In the genomic region with DNA sequence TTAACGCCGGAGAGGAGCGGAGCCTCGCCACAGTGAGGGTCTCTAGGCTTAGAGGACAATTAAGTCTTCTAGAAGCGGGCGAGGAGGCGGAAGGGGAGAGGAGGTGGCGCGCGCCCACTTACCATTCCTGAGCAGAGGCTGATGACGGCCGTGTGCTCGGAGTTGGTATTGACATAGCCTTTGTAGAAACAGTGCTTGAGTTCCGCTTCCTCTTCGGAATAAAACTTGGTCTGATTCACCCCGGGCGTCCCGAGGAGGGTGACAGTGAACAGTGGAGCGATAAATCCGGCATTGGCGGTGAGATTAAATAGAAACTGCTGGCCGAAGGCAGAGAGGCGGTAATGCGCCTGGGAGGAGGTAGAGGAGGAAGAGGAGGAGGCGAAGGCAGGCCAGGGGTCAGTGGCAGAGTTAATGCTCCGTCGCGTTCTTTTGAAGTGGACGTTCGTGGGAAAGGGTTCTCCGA, we compare ENCODE assay signal across 8 cellular contexts. TPM values are rescaled to one million over a fixed set of nuclear protein-coding genes. Genes with fewer than 3 reads are reported as not detected.
DNase-seq lines count a peak whose midpoint lies in the region; ATAC-seq, FAIRE-seq and TF ChIP-seq lines count a peak whose summit lies in the region.

No MANE protein-coding gene starts in this region.

- TF ChIP-seq CTCF in RWPE2 (IDR thresholded peaks at IDR 0.05; ENCODE audit: poor library complexity, severe bottlenecking): no peak
- no peak for TF ChIP-seq CTCF in foreskin keratinocyte (conservative IDR thresholded peaks at IDR 0.05)
- TF ChIP-seq CTCF in pancreas (IDR thresholded peaks at IDR 0.05): no peak

- H3K4me1 ChIP-seq in RWPE2 (ENCODE audit: insufficient read depth, poor library complexity, severe bottlenecking) (no peaks in the 10 kb centered on the region), foreskin keratinocyte (no peaks in the 10 kb centered on the region), pancreas (no peaks in the 10 kb centered on the region)

- WGBS in pancreas, 2 donors: 0 to 1% methylated on average over 31 of the region's 31 CpGs

- H3K36me3 ChIP-seq in RWPE2 (ENCODE audit: low read depth): no peaks in the 10 kb centered on the region
- no peaks in the 10 kb centered on the region for H3K36me3 ChIP-seq in pancreas

- H3K4me3 ChIP-seq in RWPE2 (ENCODE audit: severe bottlenecking): peak overlapping the region; percentile 36
- peak overlapping the region; percentile 10 to 53 (median 42) for H3K4me3 ChIP-seq in pancreas

- FAIRE-seq in pancreas (lab: Jason Lieb, UNC): no peak

- H3K9me3 ChIP-seq in RWPE2 (ENCODE audit: severe bottlenecking): no peaks in the 10 kb centered on the region
- no peaks in the 10 kb centered on the region for H3K9me3 ChIP-seq in pancreas

- no peak overlapping the region for H3K27ac ChIP-seq in RWPE2 (ENCODE audit: poor library complexity, severe bottlenecking)
- H3K27ac ChIP-seq in foreskin keratinocyte: no peak overlapping the region
- peak overlapping the region; percentile 27 to 88 (median 80) for H3K27ac ChIP-seq in pancreas

- ATAC-seq in GM18907 (IDR thresholded peaks at IDR 0.05; ENCODE audit: unreplicated experiment) (peak; percentile 60), RWPE2 (ENCODE audit: low read depth) (peak; percentile 18), foreskin keratinocyte (peak; percentile 38), pancreas (peak; percentile 31 to 60 (median 44))

- H3K27me3 ChIP-seq in RWPE2 (ENCODE audit: insufficient read depth, poor library complexity, severe bottlenecking) (peaks cover 80% of the 10 kb centered on the region), foreskin keratinocyte (peaks cover 74% of the 10 kb centered on the region), pancreas (no peaks in the 10 kb centered on the region)

- DNase-seq in RWPE2 (ENCODE audit: low spot score) (no peak), foreskin keratinocyte (peak; percentile 53 to 73), pancreas (peak in 3 of 6 donors; percentile 20 to 40 (median 32)), superior temporal gyrus (ENCODE audit: extremely low spot score) (no peak), DMS153 (lab: John Stamatoyannopoulos, UW) (no peak), NCI-H1105 (lab: John Stamatoyannopoulos, UW) (no peak), NCI-H128 (lab: John Stamatoyannopoulos, UW; ENCODE audit: unreplicated experiment) (no peak)

- intact Hi-C loops in pancreas (cut with DNase I): no loop called here

RNA-seq across cellular contexts. Expression of gene ADAMTS9, which starts 1.3 kb away (rescaled TPM):
- total RNA-seq in foreskin keratinocyte (0.07 and 0.21 TPM in 2 replicates), pancreas (10 to 100 TPM; 11.4 to 18.4 (median 15.7) TPM)
- polyA plus RNA-seq in foreskin keratinocyte (0.04 and 0.11 TPM in 2 replicates), pancreas (10 to 100 TPM; 19.2 to 34.7 TPM)

Comparison
In these comparisons a context has a peak if more than half of its experiments do, and no peak if none do; other contexts are left out.
1. DNase-seq: peak in foreskin keratinocyte (2 of 2); none in RWPE2 (single experiment), superior temporal gyrus (single experiment), DMS153 (single experiment), NCI-H1105 (single experiment) and NCI-H128 (single experiment).
2. H3K27ac ChIP-seq: peak in pancreas (4 of 4); none in RWPE2 (single experiment) and foreskin keratinocyte (single experiment).
3. RNA of gene ADAMTS9, which starts 1.3 kb away (total RNA-seq): 11.4 to 18.4 TPM in pancreas; 0.07 to 0.21 TPM in foreskin keratinocyte; every median in the first group is over 10 times any median in the second.
4. Peak in every context shown above with its lines, with median percentiles within 50 percentile points of each other: ATAC-seq.